Comparison of ENCODE assay signal across 8 cellular contexts in the genomic region with DNA sequence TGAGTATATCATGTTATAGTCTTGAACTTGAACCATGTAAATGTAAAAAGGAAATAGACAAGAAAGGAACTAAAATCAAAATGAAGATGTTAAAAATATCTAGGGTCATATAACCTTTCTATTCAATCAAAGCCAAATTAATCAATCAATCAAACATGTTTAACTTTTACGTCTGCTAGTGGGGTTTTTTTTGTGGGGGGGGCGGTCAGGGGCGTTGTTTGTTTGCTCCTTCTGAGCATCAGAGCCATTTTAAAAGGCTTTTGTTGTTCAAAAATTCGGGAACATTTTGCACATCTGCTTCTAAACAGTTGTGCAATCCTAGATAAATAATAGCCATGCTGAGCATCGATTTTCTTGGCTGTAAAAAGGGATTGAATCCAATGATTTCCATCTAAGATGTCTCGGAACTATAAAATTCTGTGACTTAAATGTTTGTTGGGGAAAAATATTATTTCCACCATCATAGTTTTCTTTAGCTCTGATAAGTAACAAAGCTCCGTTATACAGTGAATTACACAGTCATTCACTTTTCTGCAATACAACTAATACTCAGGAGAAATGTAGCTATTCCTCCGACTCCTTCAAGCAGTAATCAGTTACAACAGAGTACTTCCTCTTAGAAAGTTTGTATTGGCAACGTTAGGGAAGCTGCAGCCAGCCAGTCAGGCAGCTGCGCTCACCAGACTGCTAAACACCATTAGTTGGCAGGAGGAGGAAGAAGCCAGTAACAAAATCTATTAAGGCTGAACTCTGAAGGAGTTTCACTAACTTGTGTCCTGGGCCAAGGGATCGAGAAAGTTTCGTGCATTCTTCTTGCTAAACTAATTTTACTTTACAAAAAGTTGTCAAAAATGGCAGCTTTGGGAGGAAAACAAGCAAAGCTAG. TPM values are rescaled to one million over a fixed set of nuclear protein-coding genes. Genes with fewer than 3 reads are reported as not detected.
DNase-seq lines count a peak whose midpoint lies in the region; ATAC-seq and TF ChIP-seq lines count a peak whose summit lies in the region.

No MANE protein-coding gene starts in this region.

- peak overlapping the region; percentile 92 for H3K56ac ChIP-seq in mesendoderm (ENCODE audit: low read length)

- H3K4me2 ChIP-seq in mesendoderm (ENCODE audit: low read length), result no peak overlapping the region

- H3K79me1 ChIP-seq in mesendoderm (ENCODE audit: low read length), result no peaks in the 10 kb centered on the region

- no peak overlapping the region for H2AK5ac ChIP-seq in mesendoderm (ENCODE audit: low read length)

- no CpG with 5 or more reads among the region's 12 CpGs for WGBS in mesendoderm (ENCODE audit: extremely low coverage, insufficient coverage, low lambda C conversion rate)

- no peak overlapping the region for H2BK5ac ChIP-seq in mesendoderm (ENCODE audit: low read length)

- H3K4me3 ChIP-seq in mesendoderm (ENCODE audit: low read length) (no peak overlapping the region), tibial artery (peak overlapping the region; percentile 76 to 88)

- H3K9ac ChIP-seq in mesendoderm (ENCODE audit: low read length), result peak overlapping the region; percentile 89

- ATAC-seq in HG03354 (IDR thresholded peaks at IDR 0.05; ENCODE audit: poor library complexity, severe bottlenecking, unreplicated experiment), result no peak

- no peak overlapping the region for H4K8ac ChIP-seq in mesendoderm (ENCODE audit: low read depth, low read length)

- H3K79me2 ChIP-seq in mesendoderm (ENCODE audit: control insufficient read depth, insufficient read depth, low read length), result no peaks in the 10 kb centered on the region

- H3K4me1 ChIP-seq in mesendoderm (ENCODE audit: control insufficient read depth, low read depth, low read length) (peaks cover 8% of the 10 kb centered on the region), tibial artery (peaks cover 3 to 27% (median 19%) of the 10 kb centered on the region in 4 donors)

- DNase-seq in AML-193 (lab: John Stamatoyannopoulos, UW) (peak; percentile 87 to 92), NAMALWA (ENCODE audit: low spot score) (peak; percentile 44), dermis blood vessel endothelial cell (peak; percentile 58), mesendoderm (peak; percentile 11), tibial artery (peak; percentile 75 to 87), NCI-H187 (lab: John Stamatoyannopoulos, UW) (no peak)
- DNase-seq in activated CD4-positive, CD25-positive, alpha-beta regulatory T cell treated with anti-CD3 and anti-CD28 coated beads, Interleukin-2, amount 50 U/mL, for 72 hours, result no peak

- no peak for TF ChIP-seq CTCF in tibial artery (IDR thresholded peaks at IDR 0.05)

- H3K4ac ChIP-seq in mesendoderm (ENCODE audit: low read depth, low read length), result no peak overlapping the region

- H3K36me3 ChIP-seq in mesendoderm (ENCODE audit: control insufficient read depth, insufficient read depth, low read length), result no peaks in the 10 kb centered on the region
- no peaks in the 10 kb centered on the region for H3K36me3 ChIP-seq in tibial artery

- H3K23ac ChIP-seq in mesendoderm (ENCODE audit: low read length), result no peak overlapping the region

- intact Hi-C loops in tibial artery (cut with DNase I; ENCODE audit: low total_unique reads), result no loop called here

- H2BK120ac ChIP-seq in mesendoderm (ENCODE audit: low read depth, low read length), result no peak overlapping the region

- peak overlapping the region; percentile 92 for H2BK15ac ChIP-seq in mesendoderm (replicated peaks; ENCODE audit: low read depth)

- H3K27ac ChIP-seq in mesendoderm (ENCODE audit: low read depth, low read length), result no peak overlapping the region
- peak overlapping the region; percentile 88 to 92 for H3K27ac ChIP-seq in tibial artery

- H3K9me3 ChIP-seq in tibial artery, result no peaks in the 10 kb centered on the region

- H3K18ac ChIP-seq in mesendoderm (ENCODE audit: low read length), result peak overlapping the region; percentile 71

- H3K27me3 ChIP-seq in mesendoderm (ENCODE audit: insufficient read depth, low read length, poor library complexity), result no peaks in the 10 kb centered on the region
- H3K27me3 ChIP-seq in tibial artery, result no peaks in the 10 kb centered on the region

- no peak overlapping the region for H4K5ac ChIP-seq in mesendoderm (ENCODE audit: low read length)

RNA-seq across cellular contexts. Expression of a gene that starts 2.1 kb away (rescaled TPM):
- total RNA-seq in dermis blood vessel endothelial cell, result 1.3 and 2.9 TPM in 2 replicates
- 6.6 TPM for polyA plus RNA-seq in mesendoderm (2013, experiment 1 of 2)
- polyA plus RNA-seq in mesendoderm (2013, experiment 2 of 2), result 7.1 TPM

Comparison
In these comparisons a context has a peak if more than half of its experiments do, and no peak if none do; other contexts are left out.
1. DNase-seq: peak in AML-193 (2 of 2), NAMALWA (single experiment), dermis blood vessel endothelial cell (single experiment), mesendoderm (single experiment) and tibial artery (2 of 2); none in NCI-H187 (0 of 2) and activated CD4-positive, CD25-positive, alpha-beta regulatory T cell treated with anti-CD3 and anti-CD28 coated beads, Interleukin-2, amount 50 U/mL, for 72 hours (single experiment).